8 cellular contexts compared by ENCODE assay signal in genomic region chr1:229559336-229559801, GRCh38. TPM values are rescaled to one million over a fixed set of nuclear protein-coding genes. Genes with fewer than 3 reads are reported as not detected.
A peak's percentile ranks its signal among the peaks of the same experiment; 100 is the strongest.
DNase-seq lines count a peak whose midpoint lies in the region; TF ChIP-seq lines count a peak whose summit lies in the region.
"Not testable (repeated sequence)": the region's sequence is repeated elsewhere in the genome, so short reads cannot be mapped to it uniquely, and the experiment has no call there.

No MANE protein-coding gene starts in this region.

- TF ChIP-seq CTCF in endodermal cell (conservative IDR thresholded peaks at IDR 0.05); neural crest cell (conservative IDR thresholded peaks at IDR 0.05): not testable (repeated sequence)

- H3K9me3 Mint-ChIP-seq in CD4-positive, alpha-beta memory T cell; T-helper 1 cell treated with Interleukin-12 subunit alpha and Interleukin-12 subunit beta and Interleukin-4 antibody, amounts not matched to agents 30 μg/mL and 1 μg/mL, for 36 hours; activated naive CD8-positive, alpha-beta T cell (ENCODE audit: low read depth); endodermal cell; immature natural killer cell; neural crest cell: not testable (repeated sequence)

- not testable (repeated sequence) for H3K36me3 Mint-ChIP-seq in CD4-positive, alpha-beta memory T cell; T-helper 1 cell treated with Interleukin-12 subunit alpha and Interleukin-12 subunit beta and Interleukin-4 antibody, amounts not matched to agents 30 μg/mL and 1 μg/mL, for 36 hours (ENCODE audit: low read depth); activated naive CD8-positive, alpha-beta T cell; endodermal cell (ENCODE audit: low read depth); immature natural killer cell; neural crest cell (ENCODE audit: low read depth)

- not testable (repeated sequence) for H3K36me3 ChIP-seq in CD4-positive, alpha-beta memory T cell (ENCODE audit: insufficient read depth, low read length); KOPT-K1 (ENCODE audit: insufficient read depth, low read length); endodermal cell (ENCODE audit: control insufficient read depth, insufficient read depth, low read length); subcutaneous abdominal adipose tissue (ENCODE audit: control insufficient read depth in 5 of 5, insufficient read depth in 5 of 5, low read length in 5 of 5)

- H3K27me3 ChIP-seq in CD4-positive, alpha-beta memory T cell (ENCODE audit: insufficient read depth, low read length); endodermal cell (ENCODE audit: control insufficient read depth, insufficient read depth, low read length, poor library complexity, severe bottlenecking); subcutaneous abdominal adipose tissue (ENCODE audit: control insufficient read depth in 5 of 5, insufficient read depth in 4 of 5, low read length in 5 of 5): not testable (repeated sequence)

- peaks cover 37% of the 10 kb centered on the region for H3K4me1 ChIP-seq in CD4-positive, alpha-beta memory T cell (ENCODE audit: insufficient read depth, low read length)
- H3K4me1 ChIP-seq in endodermal cell (ENCODE audit: control insufficient read depth, insufficient read depth, low read length) = not testable (repeated sequence)
- H3K4me1 ChIP-seq in subcutaneous abdominal adipose tissue (ENCODE audit: control insufficient read depth in 5 of 5, insufficient read depth in 5 of 5, low read length in 5 of 5) = peaks cover 15 to 45% (median 40%) of the 10 kb centered on the region in 5 donors

- not testable (repeated sequence) for H3K9ac ChIP-seq in endodermal cell (ENCODE audit: extremely low read depth, low read length, poor library complexity, severe bottlenecking)
- H3K9ac ChIP-seq in subcutaneous abdominal adipose tissue (ENCODE audit: low read length in 5 of 5) = peak overlapping the region in 4 of 5 donors; percentile 73 to 85 (median 74)

- CTCF ChIA-PET in CD4-positive, alpha-beta memory T cell (lab: Charles Lee; ENCODE audit: partially characterized antibody) = interaction anchor here (0.9 to 5.6 kb wide), 11 partner anchors 11 to 303 kb away, joined by 3 to 37 read pairs (median 4); partner anchors contain the start of genes TAF5L and URB2

- POLR2A ChIA-PET in CD4-positive, alpha-beta memory T cell (lab: Charles Lee; ENCODE audit: partially characterized antibody) = interaction anchor here (0.6 to 3.2 kb wide), 12 partner anchors 11 to 1419 kb away, joined by 3 to 104 read pairs (median 5); partner anchors contain the start of genes CCSAP, GALNT2, NUP133 and TAF5L

- peak overlapping the region; percentile 92 to 98 (median 96) for H3K4me3 Mint-ChIP-seq in CD4-positive, alpha-beta memory T cell
- H3K4me3 Mint-ChIP-seq in T-helper 1 cell treated with Interleukin-12 subunit alpha and Interleukin-12 subunit beta and Interleukin-4 antibody, amounts not matched to agents 30 μg/mL and 1 μg/mL, for 36 hours = peak overlapping the region; percentile 89
- H3K4me3 Mint-ChIP-seq in activated naive CD8-positive, alpha-beta T cell = peak overlapping the region; percentile 96
- H3K4me3 Mint-ChIP-seq in endodermal cell (peak overlapping the region; percentile 68), immature natural killer cell (peak overlapping the region; percentile 89 to 96 (median 95)), neural crest cell (peak overlapping the region; percentile 95)

- H3K27ac Mint-ChIP-seq in CD4-positive, alpha-beta memory T cell = peak overlapping the region; percentile 88 to 98 (median 93)
- H3K27ac Mint-ChIP-seq in T-helper 1 cell treated with Interleukin-12 subunit alpha and Interleukin-12 subunit beta and Interleukin-4 antibody, amounts not matched to agents 30 μg/mL and 1 μg/mL, for 36 hours = peak overlapping the region; percentile 80
- peak overlapping the region; percentile 88 for H3K27ac Mint-ChIP-seq in activated naive CD8-positive, alpha-beta T cell
- H3K27ac Mint-ChIP-seq in endodermal cell = not testable (repeated sequence)
- H3K27ac Mint-ChIP-seq in immature natural killer cell (peak overlapping the region; percentile 62 to 91 (median 86)), neural crest cell (ENCODE audit: unreplicated experiment) (peak overlapping the region; percentile 82)

- not testable (repeated sequence) for H3K9me3 ChIP-seq in CD4-positive, alpha-beta memory T cell (ENCODE audit: control insufficient read depth in 1 of 2, low read length in 2 of 2); KOPT-K1 (ENCODE audit: insufficient read depth, low read length, poor library complexity, severe bottlenecking); endodermal cell (ENCODE audit: control insufficient read depth, low read length); subcutaneous abdominal adipose tissue (ENCODE audit: control insufficient read depth in 5 of 5, low read length in 5 of 5)

- not testable (repeated sequence) for H3K27me3 Mint-ChIP-seq in CD4-positive, alpha-beta memory T cell; T-helper 1 cell treated with Interleukin-12 subunit alpha and Interleukin-12 subunit beta and Interleukin-4 antibody, amounts not matched to agents 30 μg/mL and 1 μg/mL, for 36 hours (ENCODE audit: low read depth); activated naive CD8-positive, alpha-beta T cell; endodermal cell (ENCODE audit: insufficient read depth); immature natural killer cell (ENCODE audit: low read depth in 3 of 3); neural crest cell (ENCODE audit: low read depth)

- intact Hi-C loops in CD4-positive, alpha-beta memory T cell (cut with micrococcal nuclease) = loop anchor here (1.0 to 2.0 kb wide), 2 partner anchors 67 to 217 kb away; partner anchors contain the start of genes CCSAP, TAF5L and URB2

- H3K4me1 Mint-ChIP-seq in CD4-positive, alpha-beta memory T cell = peaks cover 26 to 45% (median 35%) of the 10 kb centered on the region in 4 donors
- peaks cover 25% of the 10 kb centered on the region for H3K4me1 Mint-ChIP-seq in T-helper 1 cell treated with Interleukin-12 subunit alpha and Interleukin-12 subunit beta and Interleukin-4 antibody, amounts not matched to agents 30 μg/mL and 1 μg/mL, for 36 hours (ENCODE audit: low read depth)
- H3K4me1 Mint-ChIP-seq in activated naive CD8-positive, alpha-beta T cell (ENCODE audit: low read depth) = peaks cover 28% of the 10 kb centered on the region
- H3K4me1 Mint-ChIP-seq in endodermal cell = peaks cover 29% of the 10 kb centered on the region
- H3K4me1 Mint-ChIP-seq in immature natural killer cell = peaks cover 36 to 46% of the 10 kb centered on the region in 2 donors
- peaks cover 44% of the 10 kb centered on the region for H3K4me1 Mint-ChIP-seq in neural crest cell

- 84 to 90% methylated on average over 15 to 18 of the region's 20 CpGs for WGBS in endodermal cell (ENCODE audit: insufficient coverage in 1 of 2, insufficient read length in 1 of 2), 2 experiments

- H3K4me3 ChIP-seq in CD4-positive, alpha-beta memory T cell (ENCODE audit: low read length in 2 of 2) = peak overlapping the region; percentile 10 to 76
- peak overlapping the region; percentile 81 for H3K4me3 ChIP-seq in endodermal cell (ENCODE audit: low read length)
- peak overlapping the region; percentile 72 to 91 (median 83) for H3K4me3 ChIP-seq in subcutaneous abdominal adipose tissue (ENCODE audit: low read depth in 1 of 5, low read length in 5 of 5)

- H3K27ac ChIP-seq in CD4-positive, alpha-beta memory T cell (ENCODE audit: low read depth, low read length) = peak overlapping the region; percentile 46
- peak overlapping the region; percentile 60 for H3K27ac ChIP-seq in KOPT-K1 (ENCODE audit: low read depth, low read length, poor library complexity, severe bottlenecking)
- not testable (repeated sequence) for H3K27ac ChIP-seq in endodermal cell (ENCODE audit: low read depth, low read length)
- peak overlapping the region; percentile 81 for H3K27ac ChIP-seq in subcutaneous abdominal adipose tissue (ENCODE audit: low read depth, low read length)

- not testable (repeated sequence) for DNase-seq in CD4-positive, alpha-beta memory T cell; endodermal cell; immature natural killer cell; neural crest cell (ENCODE audit: low read depth, low spot score)

RNA-seq across cellular contexts. Expression of gene ABCB10, which starts 0.9 kb away (rescaled TPM):
- total RNA-seq in CD4-positive, alpha-beta memory T cell = 10 to 100 TPM; 19.7 to 20.2 TPM
- polyA plus RNA-seq in CD4-positive, alpha-beta memory T cell = 10 to 100 TPM; 10.0 to 11.8 TPM
- 10 to 100 TPM; 14.6 to 18.1 TPM for total RNA-seq in endodermal cell
- 8.7 TPM for polyA plus RNA-seq in endodermal cell (2013, experiment 1 of 2)
- 8.5 TPM for polyA plus RNA-seq in endodermal cell (2013, experiment 2 of 2)
- polyA plus RNA-seq in immature natural killer cell = 10 to 100 TPM in 2 of 3 donors, 1 to 10 TPM in 1; 6.3 to 13.6 (median 13.1) TPM
- total RNA-seq in neural crest cell = 24.0 and 25.2 TPM in 2 replicates

RNA-seq across cellular contexts. Expression of gene NUP133, which starts 51.2 kb away (rescaled TPM):
- total RNA-seq in CD4-positive, alpha-beta memory T cell = 10 to 100 TPM; 45.8 to 48.4 TPM
- polyA plus RNA-seq in CD4-positive, alpha-beta memory T cell = 10 to 100 TPM; 16.8 to 18.6 TPM
- 10 to 100 TPM; 67.8 to 68.4 TPM for total RNA-seq in endodermal cell
- 47.6 TPM for polyA plus RNA-seq in endodermal cell (2013, experiment 1 of 2)
- polyA plus RNA-seq in endodermal cell (2013, experiment 2 of 2) = 45.9 TPM
- 10 to 100 TPM; 17.5 to 20.0 (median 18.5) TPM for polyA plus RNA-seq in immature natural killer cell
- total RNA-seq in neural crest cell = 63.7 and 66.1 TPM in 2 replicates
